Comparison of ENCODE assay signal across 1 cellular context in the genomic region with DNA sequence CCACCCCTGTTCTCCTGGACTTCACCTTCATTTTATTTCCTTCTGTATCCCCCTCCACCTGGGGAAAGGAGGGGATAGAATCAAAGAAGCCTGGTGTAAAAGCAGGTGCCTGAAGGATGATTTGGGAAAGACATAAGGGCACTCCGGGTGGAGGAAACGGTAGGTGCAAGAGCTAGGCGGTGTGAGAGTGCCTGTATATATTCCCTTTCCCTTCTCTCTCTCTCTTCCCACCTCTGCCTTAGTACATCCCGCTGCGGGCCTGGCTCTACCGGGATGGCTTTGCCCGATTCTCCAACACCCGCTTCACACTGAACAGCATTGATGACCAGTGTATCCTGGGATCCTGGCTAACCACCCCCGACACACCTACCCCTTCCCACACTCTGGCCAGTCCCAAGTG.
TF ChIP-seq lines count a peak whose summit lies in the region.

No MANE protein-coding gene starts in this region.

TF ChIP-seq in A549, 52 proteins besides CTCF, POLR2A, EP300 and RAD21:
- TF ChIP-seq NPAS2 (CRISPR knock-in tag; IDR thresholded peaks at IDR 0.05; ENCODE audit: borderline replicate concordance), result no peak
- TF ChIP-seq, protein P1, sequence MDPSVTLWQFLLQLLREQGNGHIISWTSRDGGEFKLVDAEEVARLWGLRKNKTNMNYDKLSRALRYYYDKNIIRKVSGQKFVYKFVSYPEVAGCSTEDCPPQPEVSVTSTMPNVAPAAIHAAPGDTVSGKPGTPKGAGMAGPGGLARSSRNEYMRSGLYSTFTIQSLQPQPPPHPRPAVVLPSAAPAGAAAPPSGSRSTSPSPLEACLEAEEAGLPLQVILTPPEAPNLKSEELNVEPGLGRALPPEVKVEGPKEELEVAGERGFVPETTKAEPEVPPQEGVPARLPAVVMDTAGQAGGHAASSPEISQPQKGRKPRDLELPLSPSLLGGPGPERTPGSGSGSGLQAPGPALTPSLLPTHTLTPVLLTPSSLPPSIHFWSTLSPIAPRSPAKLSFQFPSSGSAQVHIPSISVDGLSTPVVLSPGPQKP (IDR thresholded peaks at IDR 0.05; ENCODE audit: low read depth, low read length), result no peak
- no peak for TF ChIP-seq TP53 (CRISPR knock-in tag; IDR thresholded peaks at IDR 0.05)
- no peak for TF ChIP-seq JUNB (IDR thresholded peaks at IDR 0.05)
- TF ChIP-seq PHF8 (IDR thresholded peaks at IDR 0.05; ENCODE audit: borderline replicate concordance, low read depth), result no peak
- no peak for TF ChIP-seq RFX5 (IDR thresholded peaks at IDR 0.05)
- TF ChIP-seq RCOR1 (IDR thresholded peaks at IDR 0.05; ENCODE audit: low read depth, low read length), result no peak
- no peak for TF ChIP-seq HEYL (CRISPR knock-in tag; IDR thresholded peaks at IDR 0.05)
- no peak for TF ChIP-seq HMGXB4 (CRISPR knock-in tag; IDR thresholded peaks at IDR 0.05; ENCODE audit: borderline replicate concordance)
- TF ChIP-seq CHD2 (IDR thresholded peaks at IDR 0.05; ENCODE audit: low read length, partially characterized antibody), result no peak
- TF ChIP-seq JUN (IDR thresholded peaks at IDR 0.05), result no peak
- no peak for TF ChIP-seq SMC3 (IDR thresholded peaks at IDR 0.05)
- TF ChIP-seq SREBF2 (IDR thresholded peaks at IDR 0.05), result no peak
- TF ChIP-seq ATOH8 (CRISPR knock-in tag; IDR thresholded peaks at IDR 0.05; ENCODE audit: low read depth), result no peak
- TF ChIP-seq BHLHE40 (IDR thresholded peaks at IDR 0.05; ENCODE audit: low read depth, low read length), result no peak
